In genomic region chr6:118970866-118971265, GRCh38 we compare ENCODE assay signal across 27 cellular contexts.
"Had no signal": no experiment of that assay in that cellular context is flagged by ENCODE, and none has a peak within 500 bp of the region (broad histone marks: within the 10 kb centered on the region; RNA-seq: fewer than 3 reads in every experiment).

No MANE protein-coding gene starts in this region.

- H3K4me1 ChIP-seq: colonic mucosa, esophagus muscularis mucosa, esophagus squamous epithelium, foreskin keratinocyte, gastrocnemius medialis, gastroesophageal sphincter, heart left ventricle, heart right ventricle had no signal

- H3K79me2 ChIP-seq: hepatocyte had no signal

- H3K9me3 ChIP-seq: colonic mucosa, esophagus muscularis mucosa, esophagus squamous epithelium, gastrocnemius medialis, gastroesophageal sphincter, heart left ventricle, heart right ventricle had no signal

- DNase-seq: colonic mucosa; cortex of kidney; dermis blood vessel endothelial cell; dorsolateral prefrontal cortex; effector CD4-positive, alpha-beta T cell; effector CD8-positive, alpha-beta T cell; effector memory CD4-positive, alpha-beta T cell; effector memory CD8-positive, alpha-beta T cell; endodermal cell; erythroblast; esophagus squamous epithelium; foreskin fibroblast; foreskin keratinocyte; foreskin melanocyte; gastrocnemius medialis; glutamatergic neuron; head of caudate nucleus; heart left ventricle; heart right ventricle had no signal

- ATAC-seq: effector memory CD8-positive, alpha-beta T cell; esophagus mucosa; gastrocnemius medialis; gastroesophageal sphincter; heart left ventricle; heart right ventricle had no signal

- H3K27me3 ChIP-seq: colonic mucosa, dorsolateral prefrontal cortex, esophagus muscularis mucosa, esophagus squamous epithelium, foreskin keratinocyte, gastrocnemius medialis, gastroesophageal sphincter, heart left ventricle, heart right ventricle, hepatocyte had no signal

- H2AFZ ChIP-seq: hepatocyte had no signal

- H3K4me3 ChIP-seq: colonic mucosa, coronary artery, dorsolateral prefrontal cortex, esophagus muscularis mucosa, esophagus squamous epithelium, gastrocnemius medialis, gastroesophageal sphincter, heart left ventricle, heart right ventricle, hepatocyte had no signal

- FAIRE-seq: endometrium, endothelial cell of umbilical vein had no signal

- H3K27ac ChIP-seq: colonic mucosa, coronary artery, dorsolateral prefrontal cortex, epithelial cell of prostate, esophagus muscularis mucosa, esophagus squamous epithelium, foreskin keratinocyte, gastrocnemius medialis, gastroesophageal sphincter, heart left ventricle, heart right ventricle, hepatocyte had no signal

- H3K36me3 ChIP-seq: colonic mucosa, esophagus squamous epithelium, gastrocnemius medialis, heart left ventricle, heart right ventricle had no signal

- H3K4me2 ChIP-seq: hepatocyte had no signal
